ENCODE assay signal across 24 cellular contexts in the genomic region with DNA sequence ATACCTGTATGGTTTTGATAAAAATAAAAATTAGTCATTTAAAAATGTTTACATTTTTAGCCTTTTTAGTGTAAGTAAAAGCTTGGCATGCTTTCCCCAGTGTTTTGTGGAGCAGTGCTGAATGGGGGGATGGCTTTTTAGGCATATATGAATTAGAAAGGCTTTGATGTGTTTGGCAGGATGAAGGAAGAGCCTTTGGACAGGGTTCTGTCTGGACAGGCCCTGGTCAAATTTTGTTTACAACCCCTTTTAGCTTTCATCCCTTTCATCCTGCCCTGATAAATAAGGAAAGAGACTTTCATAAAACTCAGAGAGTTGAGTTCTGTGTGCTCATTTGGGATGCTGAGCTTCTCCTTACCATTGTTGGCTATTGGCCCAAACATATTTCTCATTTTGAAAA.
"Had no signal": no experiment of that assay in that cellular context is flagged by ENCODE, and none has a peak within 500 bp of the region (broad histone marks: within the 10 kb centered on the region; RNA-seq: fewer than 3 reads in every experiment).

No MANE protein-coding gene starts in this region.

- H3K4me1 Mint-ChIP-seq: natural killer cell; stimulated activated naive B cell treated with anti-CD40 and anti-IgM and Interleukin-4, amounts not matched to agents 10 μg/mL and 1 μg/mL and 100 μg/mL, for 72 hours had no signal

- H3K36me3 ChIP-seq: esophagus squamous epithelium, heart right ventricle, lower lobe of right lung, spleen, suprapubic skin, transverse colon, upper lobe of right lung, uterus had no signal

- H3K27ac Mint-ChIP-seq: effector memory CD8-positive, alpha-beta T cell; natural killer cell; stimulated activated naive B cell treated with anti-CD40 and anti-IgM and Interleukin-4, amounts not matched to agents 10 μg/mL and 1 μg/mL and 100 μg/mL, for 72 hours; stimulated activated naive CD8-positive, alpha-beta T cell treated with anti-CD3 and anti-CD28 coated beads, Interleukin-15, Interleukin-2, amounts not matched to agents 100 ng/mL and 50 ng/mL, for 24 hours had no signal

- H3K4me3 ChIP-seq: esophagus squamous epithelium, heart right ventricle, lower lobe of right lung, psoas muscle, skin epidermis, spleen, suprapubic skin, transverse colon, upper lobe of right lung, uterus had no signal

- H3K27me3 ChIP-seq: esophagus squamous epithelium, heart right ventricle, spleen, suprapubic skin, transverse colon, upper lobe of right lung, uterus had no signal

- H3K36me3 Mint-ChIP-seq: natural killer cell; stimulated activated naive B cell treated with anti-CD40 and anti-IgM and Interleukin-4, amounts not matched to agents 10 μg/mL and 1 μg/mL and 100 μg/mL, for 72 hours had no signal

- FAIRE-seq: keratinocyte had no signal

- H3K4me3 Mint-ChIP-seq: effector memory CD8-positive, alpha-beta T cell; natural killer cell; stimulated activated naive B cell treated with anti-CD40 and anti-IgM and Interleukin-4, amounts not matched to agents 10 μg/mL and 1 μg/mL and 100 μg/mL, for 72 hours; stimulated activated naive CD8-positive, alpha-beta T cell treated with anti-CD3 and anti-CD28 coated beads, Interleukin-15, Interleukin-2, amounts not matched to agents 100 ng/mL and 50 ng/mL, for 24 hours had no signal

- DNase-seq: cortex of kidney; effector memory CD8-positive, alpha-beta T cell; erythroblast; esophagus squamous epithelium; foreskin melanocyte; glutamatergic neuron; heart right ventricle; left ventricle myocardium superior; lower lobe of right lung; natural killer cell; nucleus accumbens; posterior cingulate gyrus; psoas muscle; right cardiac atrium; spleen; stimulated activated CD4-positive, alpha-beta T cell treated with anti-CD3 and anti-CD28 coated beads, Interleukin-2, amount 100 ng/mL, for 48 hours; stimulated activated naive B cell treated with anti-CD40 and anti-IgM and Interleukin-4, amounts not matched to agents 10 μg/mL and 1 μg/mL and 100 μg/mL, for 72 hours; transverse colon; upper lobe of right lung; uterus had no signal

- ATAC-seq: effector memory CD8-positive, alpha-beta T cell; heart right ventricle; left ventricle myocardium superior; natural killer cell; psoas muscle; right cardiac atrium; stimulated activated naive B cell treated with anti-CD40 and anti-IgM and Interleukin-4, amounts not matched to agents 10 μg/mL and 1 μg/mL and 100 μg/mL, for 72 hours had no signal

- H3K9me3 Mint-ChIP-seq: effector memory CD8-positive, alpha-beta T cell; stimulated activated naive B cell treated with anti-CD40 and anti-IgM and Interleukin-4, amounts not matched to agents 10 μg/mL and 1 μg/mL and 100 μg/mL, for 72 hours had no signal

- H3K27me3 Mint-ChIP-seq: effector memory CD8-positive, alpha-beta T cell; stimulated activated naive B cell treated with anti-CD40 and anti-IgM and Interleukin-4, amounts not matched to agents 10 μg/mL and 1 μg/mL and 100 μg/mL, for 72 hours; stimulated activated naive CD8-positive, alpha-beta T cell treated with anti-CD3 and anti-CD28 coated beads, Interleukin-15, Interleukin-2, amounts not matched to agents 100 ng/mL and 50 ng/mL, for 24 hours had no signal

- H3K9me3 ChIP-seq: esophagus squamous epithelium, heart right ventricle, lower lobe of right lung, psoas muscle, spleen, suprapubic skin, transverse colon, upper lobe of right lung, uterus had no signal

- H3K4me1 ChIP-seq: esophagus squamous epithelium, heart right ventricle, lower lobe of right lung, psoas muscle, spleen, suprapubic skin, transverse colon, upper lobe of right lung, uterus had no signal

- H3K27ac ChIP-seq: esophagus squamous epithelium, heart right ventricle, lower lobe of right lung, psoas muscle, skin epidermis, spleen, suprapubic skin, transverse colon, upper lobe of right lung, uterus had no signal
